Comparison of ENCODE assay signal across 20 cellular contexts in the genomic region with DNA sequence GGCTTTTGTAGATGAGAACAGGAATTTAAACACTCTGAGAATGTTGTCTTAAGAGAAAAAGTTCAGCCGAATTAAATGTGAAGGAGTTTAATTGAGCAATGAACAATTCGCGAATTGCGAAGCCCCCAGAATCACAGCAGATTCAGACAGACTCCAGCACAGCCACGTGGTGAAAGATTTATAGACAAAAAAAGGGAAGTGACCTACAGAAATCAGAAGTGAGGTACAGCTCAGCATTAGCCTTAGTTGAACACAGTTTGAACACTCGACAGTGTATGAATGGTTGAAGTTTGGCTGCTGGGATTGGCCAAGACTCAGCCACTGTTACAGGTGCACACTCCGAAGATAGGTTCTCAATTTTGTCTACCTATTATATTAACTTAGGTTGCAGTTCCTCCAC.
DNase-seq lines count a peak whose midpoint lies in the region; ATAC-seq and TF ChIP-seq lines count a peak whose summit lies in the region.
"Had no signal": no experiment of that assay in that cellular context is flagged by ENCODE, and none has a peak within 500 bp of the region (broad histone marks: within the 10 kb centered on the region; RNA-seq: fewer than 3 reads in every experiment).

No MANE protein-coding gene starts in this region.

- peaks cover 25% of the 10 kb centered on the region for H3K9me3 Mint-ChIP-seq in WTC11

- peaks cover 7% of the 10 kb centered on the region for H3K4me1 Mint-ChIP-seq in WTC11

- no peak overlapping the region for H3K27ac Mint-ChIP-seq in WTC11
- H3K27ac Mint-ChIP-seq: CD4-positive, alpha-beta T cell had no signal

- H3K36me3 Mint-ChIP-seq in WTC11: peaks cover 10% of the 10 kb centered on the region

- POLR2A ChIA-PET in WTC11 (lab: Charles Lee): no interaction called here

- no peaks in the 10 kb centered on the region for H3K27me3 Mint-ChIP-seq in WTC11 (ENCODE audit: low read depth)
- H3K27me3 Mint-ChIP-seq: CD4-positive, alpha-beta T cell had no signal

- peak; percentile 31 for DNase-seq in KBM-7
- peak; percentile 38 for DNase-seq in MV-4-11 (lab: John Stamatoyannopoulos, UW)
- peak; percentile 51 for DNase-seq in OCI-M1 (lab: John Stamatoyannopoulos, UW)
- DNase-seq in G401 (ENCODE audit: low spot score): no peak
- DNase-seq in WTC11 (ENCODE audit: low spot score): no peak
- DNase-seq in NCI-H2171 (lab: John Stamatoyannopoulos, UW): no peak
- DNase-seq: CD4-positive, alpha-beta T cell; COR-L47; DMS79; IMR-90; Karpas-422; NCI-H1105 treated with DMSO at 0.1 percent for 48 hours; NCI-H2029 treated with DMSO at 0.1 percent for 48 hours; NCI-H446; NCI-H526; SJCRH30; T-helper 1 cell had no signal

- in situ Hi-C loops in KBM-7 (cut with MboI; ENCODE audit: low pct_unique_long_range_greater_than_20kb, low sequenced_read_pairs): no loop called here
- in situ Hi-C loops in G401 (cut with HindIII; ENCODE audit: low sequenced_read_pairs): no loop called here

- H3K4me3 Mint-ChIP-seq in WTC11: no peak overlapping the region
- H3K4me3 Mint-ChIP-seq: CD4-positive, alpha-beta T cell had no signal

- ATAC-seq in WTC11 (no peak), GM18873 (IDR thresholded peaks at IDR 0.05; ENCODE audit: low FRiP score, unreplicated experiment) (no peak)
- ATAC-seq: HCT116, Panc1 had no signal

- CTCF ChIA-PET in WTC11 (lab: Charles Lee): no interaction called here

- no peak for TF ChIP-seq CTCF in WTC11 (IDR thresholded peaks at IDR 0.05)

TF ChIP-seq in WTC11, 78 proteins besides CTCF, POLR2A, EP300 and RAD21:
- TF ChIP-seq E2F4 (CRISPR knock-in tag; IDR thresholded peaks at IDR 0.05; ENCODE audit: borderline replicate concordance, low read depth): no peak
- no peak for TF ChIP-seq RELA (CRISPR knock-in tag; IDR thresholded peaks at IDR 0.05; ENCODE audit: borderline replicate concordance)
- no peak for TF ChIP-seq JUN (CRISPR knock-in tag; IDR thresholded peaks at IDR 0.05)
- TF ChIP-seq E2F5 (CRISPR knock-in tag; IDR thresholded peaks at IDR 0.05): no peak
- no peak for TF ChIP-seq OVOL2 (CRISPR knock-in tag; IDR thresholded peaks at IDR 0.05; ENCODE audit: borderline replicate concordance)
- no peak for TF ChIP-seq ZNF219 (CRISPR knock-in tag; IDR thresholded peaks at IDR 0.05; ENCODE audit: borderline replicate concordance)
- no peak for TF ChIP-seq EMX1 (CRISPR knock-in tag; IDR thresholded peaks at IDR 0.05)
- TF ChIP-seq GTF2I (CRISPR knock-in tag; conservative IDR thresholded peaks at IDR 0.05): no peak
TF ChIP-seq in WTC11: peak in this region for 0.

Comparison
In these comparisons a context has a peak if more than half of its experiments do, and no peak if none do; other contexts are left out.
1. DNase-seq: peak in KBM-7 (single experiment), MV-4-11 (single experiment) and OCI-M1 (single experiment); none in G401 (single experiment), WTC11 (single experiment) and NCI-H2171 (single experiment).